16 cellular contexts compared by ENCODE assay signal in genomic region chr13:90502762-90503161, GRCh38.
"Had no signal": no experiment of that assay in that cellular context is flagged by ENCODE, and none has a peak within 500 bp of the region (broad histone marks: within the 10 kb centered on the region; RNA-seq: fewer than 3 reads in every experiment).

No MANE protein-coding gene starts in this region.

- H3K36me3 ChIP-seq: heart left ventricle, neutrophil, right lobe of liver, spleen, tibial artery, upper lobe of left lung, uterus had no signal

- H3K4me1 ChIP-seq: right lobe of liver, spleen, tibial artery, upper lobe of left lung, uterus had no signal

- H3K4me3 ChIP-seq: coronary artery, heart left ventricle, right lobe of liver, spleen, tibial artery, upper lobe of left lung, uterus had no signal

- H3K9me3 ChIP-seq: heart left ventricle, neutrophil, right lobe of liver, tibial artery, upper lobe of left lung, uterus had no signal

- H3K27ac ChIP-seq: coronary artery, neutrophil, right lobe of liver, spleen, tibial artery, upper lobe of left lung, uterus had no signal

- ATAC-seq: naive thymus-derived CD8-positive, alpha-beta T cell; right lobe of liver; stimulated activated memory B cell treated with anti-CD40 and anti-IgM and Interleukin-4, amounts not matched to agents 10 μg/mL and 1 μg/mL and 100 μg/mL, for 72 hours had no signal

- H3K27me3 ChIP-seq: heart left ventricle, neutrophil, right lobe of liver, spleen, tibial artery, upper lobe of left lung, uterus had no signal

- DNase-seq: effector CD8-positive, alpha-beta T cell; foreskin melanocyte; islet precursor cell; naive thymus-derived CD8-positive, alpha-beta T cell; right lobe of liver; spleen; stimulated activated CD4-positive, alpha-beta T cell treated with anti-CD3 and anti-CD28 coated beads, Interleukin-15, amount 100 ng/mL, for 24 hours; stimulated activated CD4-positive, alpha-beta T cell treated with anti-CD3 and anti-CD28 coated beads, Interleukin-1b, Interleukin-23, amount 100 ng/mL, for 48 hours; stimulated activated CD4-positive, alpha-beta T cell treated with anti-CD3 and anti-CD28 coated beads, Interleukin-4, amount 100 ng/mL, for 24 hours; tibial artery; upper lobe of left lung; uterus had no signal
